Comparison of ENCODE assay signal across 2 cellular contexts in the genomic region with DNA sequence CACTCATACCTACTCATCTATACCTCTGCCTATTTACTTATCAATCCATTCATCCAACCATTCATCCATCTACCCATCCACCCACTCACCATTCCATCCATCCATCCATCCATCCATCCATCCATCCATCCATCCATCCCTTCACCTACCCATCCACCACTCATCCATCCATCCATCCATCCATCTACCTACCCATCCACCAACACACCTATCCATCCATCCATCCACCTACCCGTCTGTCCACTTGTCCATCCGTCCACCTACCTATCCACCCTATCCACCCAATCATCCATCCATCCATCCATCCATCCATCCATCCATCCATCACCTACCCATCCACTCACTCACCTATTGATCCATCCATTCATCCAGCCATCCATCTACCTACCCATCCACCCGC.
A peak's percentile ranks its signal among the peaks of the same experiment; 100 is the strongest.
TF ChIP-seq lines count a peak whose summit lies in the region.

No MANE protein-coding gene starts in this region.

TF ChIP-seq in HEK293, 187 proteins besides CTCF, POLR2A, EP300 and RAD21:
- no peak for TF ChIP-seq ZNF23 (tag by site-specific recombination; IDR thresholded peaks at IDR 0.05; ENCODE audit: borderline replicate concordance)
- TF ChIP-seq ZBTB17 (tag by site-specific recombination; IDR thresholded peaks at IDR 0.05): peak; percentile 75; the same call in 1 of the 2 replicates
- no peak for TF ChIP-seq ZSCAN16 (tag by site-specific recombination; IDR thresholded peaks at IDR 0.05)
- peak; percentile 56; the same call in 1 of the 2 replicates for TF ChIP-seq ZNF621 (tag by site-specific recombination; IDR thresholded peaks at IDR 0.05)
- TF ChIP-seq ZNF366 (tag by site-specific recombination; conservative IDR thresholded peaks at IDR 0.05): peak; percentile 85

TF ChIP-seq in H1, 55 proteins besides CTCF, POLR2A, EP300 and RAD21:
- TF ChIP-seq KDM1A (IDR thresholded peaks at IDR 0.05; ENCODE audit: borderline replicate concordance, low read length) (no peak), GTF2F1 (IDR thresholded peaks at IDR 0.05; ENCODE audit: borderline replicate concordance, low read depth, low read length) (no peak), SIRT6 (IDR thresholded peaks at IDR 0.05; ENCODE audit: low read length) (no peak), MAFK (IDR thresholded peaks at IDR 0.05; ENCODE audit: low read depth, low read length) (no peak), GABPA (IDR thresholded peaks at IDR 0.05; ENCODE audit: borderline replicate concordance, insufficient read depth, low read length) (no peak), FOSL1 (IDR thresholded peaks at IDR 0.05; ENCODE audit: insufficient read depth, low read depth, low read length) (no peak), KDM4A (IDR thresholded peaks at IDR 0.05; ENCODE audit: low read depth, low read length, severe bottlenecking) (no peak), CBX8 (IDR thresholded peaks at IDR 0.05; ENCODE audit: borderline replicate concordance, low read depth, low read length) (no peak), BRCA1 (IDR thresholded peaks at IDR 0.05; ENCODE audit: low read depth, low read length) (no peak), RNF2 (IDR thresholded peaks at IDR 0.05; ENCODE audit: borderline replicate concordance, low read depth, low read length, missing control alignments, poor library complexity, severe bottlenecking) (no peak), SP2 (IDR thresholded peaks at IDR 0.05; ENCODE audit: low read length) (no peak), HDAC2 (IDR thresholded peaks at IDR 0.05; ENCODE audit: borderline replicate concordance in 1 of 2, low read depth in 2 of 2, low read length in 2 of 2) (no peak), PHF8 (conservative IDR thresholded peaks at IDR 0.05; ENCODE audit: low read depth, low read length) (no peak)
- TF ChIP-seq, protein P1, sequence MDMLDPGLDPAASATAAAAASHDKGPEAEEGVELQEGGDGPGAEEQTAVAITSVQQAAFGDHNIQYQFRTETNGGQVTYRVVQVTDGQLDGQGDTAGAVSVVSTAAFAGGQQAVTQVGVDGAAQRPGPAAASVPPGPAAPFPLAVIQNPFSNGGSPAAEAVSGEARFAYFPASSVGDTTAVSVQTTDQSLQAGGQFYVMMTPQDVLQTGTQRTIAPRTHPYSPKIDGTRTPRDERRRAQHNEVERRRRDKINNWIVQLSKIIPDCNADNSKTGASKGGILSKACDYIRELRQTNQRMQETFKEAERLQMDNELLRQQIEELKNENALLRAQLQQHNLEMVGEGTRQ (IDR thresholded peaks at IDR 0.05; ENCODE audit: low read length): no peak
- TF ChIP-seq, protein P2, sequence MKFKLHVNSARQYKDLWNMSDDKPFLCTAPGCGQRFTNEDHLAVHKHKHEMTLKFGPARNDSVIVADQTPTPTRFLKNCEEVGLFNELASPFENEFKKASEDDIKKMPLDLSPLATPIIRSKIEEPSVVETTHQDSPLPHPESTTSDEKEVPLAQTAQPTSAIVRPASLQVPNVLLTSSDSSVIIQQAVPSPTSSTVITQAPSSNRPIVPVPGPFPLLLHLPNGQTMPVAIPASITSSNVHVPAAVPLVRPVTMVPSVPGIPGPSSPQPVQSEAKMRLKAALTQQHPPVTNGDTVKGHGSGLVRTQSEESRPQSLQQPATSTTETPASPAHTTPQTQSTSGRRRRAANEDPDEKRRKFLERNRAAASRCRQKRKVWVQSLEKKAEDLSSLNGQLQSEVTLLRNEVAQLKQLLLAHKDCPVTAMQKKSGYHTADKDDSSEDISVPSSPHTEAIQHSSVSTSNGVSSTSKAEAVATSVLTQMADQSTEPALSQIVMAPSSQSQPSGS (IDR thresholded peaks at IDR 0.05; ENCODE audit: low read length): no peak
